16 cellular contexts compared by ENCODE assay signal in genomic region chr2:128446866-128447537, GRCh38.
DNase-seq lines count a peak whose midpoint lies in the region; ATAC-seq and TF ChIP-seq lines count a peak whose summit lies in the region.
"Had no signal": no experiment of that assay in that cellular context is flagged by ENCODE, and none has a peak within 500 bp of the region (broad histone marks: within the 10 kb centered on the region; RNA-seq: fewer than 3 reads in every experiment).

No MANE protein-coding gene starts in this region.

- no peaks in the 10 kb centered on the region for H3K9me3 Mint-ChIP-seq in osteocyte (ENCODE audit: unreplicated experiment)
- H3K9me3 Mint-ChIP-seq in stimulated activated naive B cell treated with anti-CD40 and anti-IgM and Interleukin-4, amounts not matched to agents 10 μg/mL and 1 μg/mL and 100 μg/mL, for 72 hours = peaks cover 0 to 3% of the 10 kb centered on the region in 2 donors

- H3K4me3 ChIP-seq in BLaER1 (no peak overlapping the region), WERI-Rb-1 (ENCODE audit: low read depth, low read length) (no peak overlapping the region)
- H3K4me3 ChIP-seq: HAP-1, left ventricle myocardium inferior, thyroid gland had no signal

- H3K4me1 ChIP-seq in BLaER1 = peaks cover 68% of the 10 kb centered on the region

- H3K36me3 ChIP-seq in BLaER1 (peaks cover 53% of the 10 kb centered on the region), WERI-Rb-1 (no peaks in the 10 kb centered on the region)
- H3K36me3 ChIP-seq: brain microvascular endothelial cell, HAP-1, left ventricle myocardium inferior, thyroid gland had no signal

- peaks cover 17% of the 10 kb centered on the region for H3K4me1 Mint-ChIP-seq in osteocyte (ENCODE audit: unreplicated experiment)
- H3K4me1 Mint-ChIP-seq in stimulated activated naive B cell treated with anti-CD40 and anti-IgM and Interleukin-4, amounts not matched to agents 10 μg/mL and 1 μg/mL and 100 μg/mL, for 72 hours = peaks cover 5 to 14% of the 10 kb centered on the region in 2 donors

- no peak overlapping the region for H3K27ac Mint-ChIP-seq in osteocyte (ENCODE audit: unreplicated experiment)
- no peak overlapping the region for H3K27ac Mint-ChIP-seq in stimulated activated naive B cell treated with anti-CD40 and anti-IgM and Interleukin-4, amounts not matched to agents 10 μg/mL and 1 μg/mL and 100 μg/mL, for 72 hours
- H3K27ac Mint-ChIP-seq: activated naive CD8-positive, alpha-beta T cell treated with anti-CD3 and anti-CD28 coated beads for 36 hours had no signal

- 0 out of 2 replicates have a peak overlapping the region, but pooled peaks have one; percentile 24 for H3K9ac ChIP-seq in BLaER1

- no peak for ATAC-seq in left lobe of liver
- ATAC-seq in HG03432 (IDR thresholded peaks at IDR 0.05; ENCODE audit: unreplicated experiment) = no peak
- ATAC-seq in stimulated activated naive B cell treated with anti-CD40 and anti-IgM and Interleukin-4, amounts not matched to agents 10 μg/mL and 1 μg/mL and 100 μg/mL, for 72 hours (replicated peaks) = no peak

- H3K27ac ChIP-seq in BLaER1 (peak overlapping the region; percentile 51; the same call in 1 of the 2 replicates), WERI-Rb-1 (peak overlapping the region; percentile 75)
- H3K27ac ChIP-seq: brain microvascular endothelial cell, left ventricle myocardium inferior, thyroid gland had no signal

- H3K9me3 ChIP-seq in BLaER1 (peaks cover 2% of the 10 kb centered on the region; the same call in 1 of the 2 replicates), WERI-Rb-1 (ENCODE audit: severe bottlenecking) (no peaks in the 10 kb centered on the region)
- H3K9me3 ChIP-seq: HAP-1, left ventricle myocardium inferior, thyroid gland had no signal

- H3K4me3 Mint-ChIP-seq in osteocyte (ENCODE audit: unreplicated experiment) = no peak overlapping the region
- H3K4me3 Mint-ChIP-seq in stimulated activated naive B cell treated with anti-CD40 and anti-IgM and Interleukin-4, amounts not matched to agents 10 μg/mL and 1 μg/mL and 100 μg/mL, for 72 hours = no peak overlapping the region
- H3K4me3 Mint-ChIP-seq: activated naive CD8-positive, alpha-beta T cell treated with anti-CD3 and anti-CD28 coated beads for 36 hours; naive B cell had no signal

- H3K27me3 ChIP-seq in BLaER1 = no peaks in the 10 kb centered on the region
- H3K27me3 ChIP-seq in WERI-Rb-1 (ENCODE audit: insufficient read depth, low read depth, severe bottlenecking) = no peaks in the 10 kb centered on the region
- H3K27me3 ChIP-seq: brain microvascular endothelial cell, thyroid gland had no signal

- DNase-seq in WERI-Rb-1 = no peak
- DNase-seq in left lobe of liver (ENCODE audit: low spot score) = peak; percentile 41
- peak; percentile 81 for DNase-seq in osteocyte (ENCODE audit: extremely low spot score, unreplicated experiment)
- no peak for DNase-seq in NCI-H524 treated with DMSO at 0.1 percent for 48 hours (lab: John Stamatoyannopoulos, UW)
- DNase-seq in stimulated activated naive B cell treated with anti-CD40 and anti-IgM and Interleukin-4, amounts not matched to agents 10 μg/mL and 1 μg/mL and 100 μg/mL, for 72 hours = no peak
- DNase-seq in NCI-H345 treated with DMSO at 0.1 percent for 48 hours (lab: John Stamatoyannopoulos, UW; ENCODE audit: unreplicated experiment) = no peak
- DNase-seq: activated naive CD8-positive, alpha-beta T cell treated with anti-CD3 and anti-CD28 coated beads for 36 hours; brain microvascular endothelial cell; left ventricle myocardium inferior; naive B cell; NCI-H2029 treated with DMSO at 0.1 percent for 48 hours; stimulated activated CD4-positive, alpha-beta T cell treated with anti-CD3 and anti-CD28 coated beads, Interleukin-12 subunit alpha, Interleukin-12 subunit beta, amount 100 ng/mL, for 4 hours; thyroid gland had no signal

- TF ChIP-seq CTCF in WERI-Rb-1 (IDR thresholded peaks at IDR 0.05; ENCODE audit: low read depth, low read length) = no peak
- TF ChIP-seq CTCF in osteocyte (IDR thresholded peaks at IDR 0.05) = no peak

- no peaks in the 10 kb centered on the region for H3K27me3 Mint-ChIP-seq in osteocyte (ENCODE audit: unreplicated experiment)
- peaks cover 10 to 23% of the 10 kb centered on the region in 2 donors for H3K27me3 Mint-ChIP-seq in stimulated activated naive B cell treated with anti-CD40 and anti-IgM and Interleukin-4, amounts not matched to agents 10 μg/mL and 1 μg/mL and 100 μg/mL, for 72 hours

- peaks cover 66% of the 10 kb centered on the region for H4K20me1 ChIP-seq in BLaER1

- H3K4me2 ChIP-seq in BLaER1 = peak overlapping the region; percentile 98

- H3K36me3 Mint-ChIP-seq in osteocyte (ENCODE audit: unreplicated experiment) = no peaks in the 10 kb centered on the region
- no peaks in the 10 kb centered on the region for H3K36me3 Mint-ChIP-seq in stimulated activated naive B cell treated with anti-CD40 and anti-IgM and Interleukin-4, amounts not matched to agents 10 μg/mL and 1 μg/mL and 100 μg/mL, for 72 hours
- H3K36me3 Mint-ChIP-seq: activated naive CD8-positive, alpha-beta T cell treated with anti-CD3 and anti-CD28 coated beads for 36 hours; naive B cell had no signal

Comparison
In these comparisons a context has a peak if more than half of its experiments do, and no peak if none do; other contexts are left out.
1. DNase-seq: peak in left lobe of liver (single experiment) and osteocyte (single experiment); none in WERI-Rb-1 (single experiment), NCI-H524 treated with DMSO at 0.1 percent for 48 hours (single experiment), stimulated activated naive B cell treated with anti-CD40 and anti-IgM and Interleukin-4, amounts not matched to agents 10 μg/mL and 1 μg/mL and 100 μg/mL, for 72 hours (single experiment) and NCI-H345 treated with DMSO at 0.1 percent for 48 hours (single experiment).